Comparison of ENCODE assay signal across 26 cellular contexts in the genomic region with DNA sequence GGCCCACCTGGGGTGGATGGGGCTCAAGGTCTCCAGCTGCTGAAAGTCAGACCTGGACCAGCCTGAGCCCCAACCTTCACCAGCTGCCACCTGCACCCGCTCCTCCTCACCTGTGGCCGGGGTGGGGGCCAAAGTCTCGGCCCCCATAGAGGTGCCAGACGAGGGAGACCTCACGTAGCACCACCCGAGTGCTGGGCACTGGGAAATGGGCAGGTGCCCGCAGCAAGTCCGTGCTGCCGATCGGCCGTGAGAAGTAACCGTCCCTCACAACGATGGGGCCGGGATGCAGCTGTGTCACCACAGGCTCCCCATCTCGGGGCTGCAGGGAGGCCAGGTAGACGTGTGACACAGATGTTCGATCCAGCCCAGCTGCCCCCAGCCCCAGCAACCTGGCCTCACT. TPM values are rescaled to one million over a fixed set of nuclear protein-coding genes. Genes with fewer than 3 reads are reported as not detected.
A peak's percentile ranks its signal among the peaks of the same experiment; 100 is the strongest.
DNase-seq lines count a peak whose midpoint lies in the region; ATAC-seq and TF ChIP-seq lines count a peak whose summit lies in the region.
"Had no signal": no experiment of that assay in that cellular context is flagged by ENCODE, and none has a peak within 500 bp of the region (broad histone marks: within the 10 kb centered on the region; RNA-seq: fewer than 3 reads in every experiment).

No MANE protein-coding gene starts in this region.

- H3K27me3 ChIP-seq in PC-3 (ENCODE audit: low read length): no peaks in the 10 kb centered on the region
- no peaks in the 10 kb centered on the region for H3K27me3 ChIP-seq in effector memory CD4-positive, alpha-beta T cell (replicated peaks; ENCODE audit: control insufficient read depth, insufficient read depth, low read length, poor library complexity, severe bottlenecking)
- H3K27me3 ChIP-seq: BE2C, SJCRH30 had no signal

- H3K9me2 ChIP-seq in PC-3 (replicated peaks; ENCODE audit: low read length): no peaks in the 10 kb centered on the region

- intact Hi-C loops in PC-3 (cut with micrococcal nuclease): no loop called here

- CTCF ChIA-PET in PC-3 (lab: Charles Lee): no interaction called here

- H3K9ac ChIP-seq in PC-3 (ENCODE audit: low read length): no peak overlapping the region
- H3K9ac ChIP-seq: GM23248 had no signal

- no peaks in the 10 kb centered on the region for H3K79me2 ChIP-seq in PC-3 (ENCODE audit: low read length)

- H3F3A ChIP-seq in PC-3 (ENCODE audit: low read length, unreplicated experiment): no peaks in the 10 kb centered on the region

- no peaks in the 10 kb centered on the region for H3K9me3 ChIP-seq in PC-3 (ENCODE audit: low read length)
- no peaks in the 10 kb centered on the region for H3K9me3 ChIP-seq in effector memory CD4-positive, alpha-beta T cell (ENCODE audit: control insufficient read depth, low read length)
- H3K9me3 ChIP-seq: BE2C, SJCRH30 had no signal

- no peaks in the 10 kb centered on the region for H3K9me3 Mint-ChIP-seq in activated T-cell treated with anti-CD3 and anti-CD28 coated beads, Interleukin-2, amount 50 U/mL, for 24 hours
- H3K9me3 Mint-ChIP-seq in activated T-cell treated with anti-CD3 and anti-CD28 coated beads, Interleukin-2, amount 50 U/mL, for 72 hours: no peaks in the 10 kb centered on the region
- H3K9me3 Mint-ChIP-seq in activated naive CD8-positive, alpha-beta T cell treated with anti-CD3 and anti-CD28 coated beads, Interleukin-2, amount 50 U/mL, for 24 hours: no peaks in the 10 kb centered on the region
- H3K9me3 Mint-ChIP-seq: H9, HFFc6 had no signal

- no peak for TF ChIP-seq CTCF in PC-3 (conservative IDR thresholded peaks at IDR 0.05; ENCODE audit: low read depth, low read length)

- DNase-seq in activated T-cell treated with anti-CD3 and anti-CD28 coated beads, Interleukin-2, amount 50 U/mL, for 24 hours: no peak
- no peak for DNase-seq in activated T-cell treated with anti-CD3 and anti-CD28 coated beads, Interleukin-2, amount 50 U/mL, for 72 hours
- DNase-seq in PC-3 (no peak), globus pallidus (ENCODE audit: low spot score) (no peak)
- no peak for DNase-seq in effector memory CD4-positive, alpha-beta T cell
- DNase-seq in central memory CD4-positive, alpha-beta T cell: no peak
- DNase-seq in activated naive CD8-positive, alpha-beta T cell treated with anti-CD3 and anti-CD28 coated beads, Interleukin-2, amount 50 U/mL, for 24 hours: no peak
- DNase-seq: BE2C, COR-L47, GM23248, H9, HFFc6, KG1, MM.1S, NCI-H1417, NCI-H1694, NCI-H2081, NCI-H2227 treated with DMSO at 0.1 percent for 48 hours, NCI-H526 treated with DMSO at 0.1 percent for 48 hours, SJCRH30 had no signal

- no peak overlapping the region for H3K4me2 ChIP-seq in PC-3 (ENCODE audit: low read length)

- peaks cover 22% of the 10 kb centered on the region for H3K4me1 Mint-ChIP-seq in activated T-cell treated with anti-CD3 and anti-CD28 coated beads, Interleukin-2, amount 50 U/mL, for 24 hours (ENCODE audit: low read depth)
- H3K4me1 Mint-ChIP-seq in activated T-cell treated with anti-CD3 and anti-CD28 coated beads, Interleukin-2, amount 50 U/mL, for 72 hours (ENCODE audit: low read depth): peaks cover 19% of the 10 kb centered on the region
- peaks cover 12% of the 10 kb centered on the region for H3K4me1 Mint-ChIP-seq in activated naive CD8-positive, alpha-beta T cell treated with anti-CD3 and anti-CD28 coated beads, Interleukin-2, amount 50 U/mL, for 24 hours
- H3K4me1 Mint-ChIP-seq: CD14-positive monocyte, H9 had no signal

- H2AFZ ChIP-seq in PC-3 (ENCODE audit: low read length): no peak overlapping the region
- H2AFZ ChIP-seq: GM23248 had no signal

- H4K20me1 ChIP-seq in PC-3 (ENCODE audit: low read length): no peaks in the 10 kb centered on the region

- POLR2A ChIA-PET in PC-3 (lab: Charles Lee; ENCODE audit: unreplicated experiment): no interaction called here

- H3K36me3 ChIP-seq in PC-3 (ENCODE audit: low read depth, low read length): peaks cover 19% of the 10 kb centered on the region
- H3K36me3 ChIP-seq in effector memory CD4-positive, alpha-beta T cell (ENCODE audit: control insufficient read depth, insufficient read depth, low read length): peaks cover 52% of the 10 kb centered on the region
- H3K36me3 ChIP-seq: BE2C, SJCRH30 had no signal

- H3K4me3 ChIP-seq in PC-3 (ENCODE audit: low read length): no peak overlapping the region
- H3K4me3 ChIP-seq in effector memory CD4-positive, alpha-beta T cell (ENCODE audit: insufficient read depth, low read depth, low read length, poor library complexity, severe bottlenecking): no peak overlapping the region
- H3K4me3 ChIP-seq: GM23248, SJCRH30 had no signal

- H3K27ac ChIP-seq in PC-3 (ENCODE audit: low read length): peak overlapping the region; percentile 21; the same call in 1 of the 2 replicates
- peak overlapping the region; percentile 79 for H3K27ac ChIP-seq in effector memory CD4-positive, alpha-beta T cell (ENCODE audit: insufficient read depth, low read length, poor library complexity, severe bottlenecking)
- H3K27ac ChIP-seq: 22Rv1, GM23248, SJCRH30 had no signal

- no peaks in the 10 kb centered on the region for H3K27me3 Mint-ChIP-seq in activated T-cell treated with anti-CD3 and anti-CD28 coated beads, Interleukin-2, amount 50 U/mL, for 24 hours
- no peaks in the 10 kb centered on the region for H3K27me3 Mint-ChIP-seq in activated T-cell treated with anti-CD3 and anti-CD28 coated beads, Interleukin-2, amount 50 U/mL, for 72 hours (ENCODE audit: low read depth)
- no peaks in the 10 kb centered on the region for H3K27me3 Mint-ChIP-seq in activated naive CD8-positive, alpha-beta T cell treated with anti-CD3 and anti-CD28 coated beads, Interleukin-2, amount 50 U/mL, for 24 hours

- H3K36me3 Mint-ChIP-seq in activated T-cell treated with anti-CD3 and anti-CD28 coated beads, Interleukin-2, amount 50 U/mL, for 24 hours (ENCODE audit: low read depth): peaks cover 67% of the 10 kb centered on the region
- peaks cover 2 to 10% of the 10 kb centered on the region in 2 donors for H3K36me3 Mint-ChIP-seq in activated T-cell treated with anti-CD3 and anti-CD28 coated beads, Interleukin-2, amount 50 U/mL, for 72 hours (ENCODE audit: insufficient read depth in 2 of 2)
- H3K36me3 Mint-ChIP-seq in activated naive CD8-positive, alpha-beta T cell treated with anti-CD3 and anti-CD28 coated beads, Interleukin-2, amount 50 U/mL, for 24 hours (ENCODE audit: low read depth): peaks cover 6% of the 10 kb centered on the region

- peaks cover 7% of the 10 kb centered on the region; the same call in 1 of the 2 replicates for H3K4me1 ChIP-seq in PC-3 (ENCODE audit: insufficient read depth, low read length)
- peaks cover 14% of the 10 kb centered on the region for H3K4me1 ChIP-seq in effector memory CD4-positive, alpha-beta T cell (ENCODE audit: control insufficient read depth, insufficient read depth, low read length, poor library complexity, severe bottlenecking)
- H3K4me1 ChIP-seq: BE2C, SJCRH30 had no signal

- no peak for ATAC-seq in activated T-cell treated with anti-CD3 and anti-CD28 coated beads, Interleukin-2, amount 50 U/mL, for 72 hours (replicated peaks in 1 of 2)
- ATAC-seq in PC-3: no peak
- ATAC-seq in activated naive CD8-positive, alpha-beta T cell treated with anti-CD3 and anti-CD28 coated beads, Interleukin-2, amount 50 U/mL, for 24 hours: no peak
- ATAC-seq: SK-N-SH treated with all-trans-retinoic acid at 6 μM for 48 hours had no signal

- peak overlapping the region; percentile 55 for H3K27ac Mint-ChIP-seq in activated T-cell treated with anti-CD3 and anti-CD28 coated beads, Interleukin-2, amount 50 U/mL, for 24 hours
- H3K27ac Mint-ChIP-seq in activated T-cell treated with anti-CD3 and anti-CD28 coated beads, Interleukin-2, amount 50 U/mL, for 72 hours: no peak overlapping the region
- no peak overlapping the region for H3K27ac Mint-ChIP-seq in activated naive CD8-positive, alpha-beta T cell treated with anti-CD3 and anti-CD28 coated beads, Interleukin-2, amount 50 U/mL, for 24 hours
- H3K27ac Mint-ChIP-seq: HFFc6 had no signal

- BruUV-seq in PC-3 (replicated peaks; lab: Mats Ljungman, UMichigan): no TSS peak

- no peak overlapping the region for H3K4me3 Mint-ChIP-seq in activated T-cell treated with anti-CD3 and anti-CD28 coated beads, Interleukin-2, amount 50 U/mL, for 24 hours
- no peak overlapping the region for H3K4me3 Mint-ChIP-seq in activated T-cell treated with anti-CD3 and anti-CD28 coated beads, Interleukin-2, amount 50 U/mL, for 72 hours
- no peak overlapping the region for H3K4me3 Mint-ChIP-seq in activated naive CD8-positive, alpha-beta T cell treated with anti-CD3 and anti-CD28 coated beads, Interleukin-2, amount 50 U/mL, for 24 hours
- H3K4me3 Mint-ChIP-seq: CD14-positive monocyte, H9, HFFc6 had no signal

RNA-seq across cellular contexts. Expression of gene ATG2A, which starts 16.2 kb away (rescaled TPM):
- total RNA-seq in activated T-cell treated with anti-CD3 and anti-CD28 coated beads, Interleukin-2, amount 50 U/mL, for 72 hours: 10 to 100 TPM; 20.9 to 27.0 TPM
- 45.6 and 51.4 TPM in 2 replicates for total RNA-seq in PC-3 (2014; rRNA removed)

RNA-seq across cellular contexts. Expression of gene EHD1, which starts 22.4 kb away (rescaled TPM):
- 100 to 1,000 TPM; 136 to 159 TPM for total RNA-seq in activated T-cell treated with anti-CD3 and anti-CD28 coated beads, Interleukin-2, amount 50 U/mL, for 72 hours
- 340 and 370 TPM in 2 replicates for total RNA-seq in PC-3 (2014; rRNA removed)

RNA-seq across cellular contexts. Expression of gene PPP2R5B, which starts 23.7 kb away (rescaled TPM):
- total RNA-seq in activated T-cell treated with anti-CD3 and anti-CD28 coated beads, Interleukin-2, amount 50 U/mL, for 72 hours: 10 to 100 TPM; 15.0 to 24.0 TPM
- 24.9 and 31.3 TPM in 2 replicates for total RNA-seq in PC-3 (2014; rRNA removed)

RNA-seq across cellular contexts. Expression of gene GPHA2, which starts 34.9 kb away (rescaled TPM):
- total RNA-seq in activated T-cell treated with anti-CD3 and anti-CD28 coated beads, Interleukin-2, amount 50 U/mL, for 72 hours: under 1 TPM; 0.58 to 0.81 TPM
- not detected in 2 replicates for total RNA-seq in PC-3 (2014; rRNA removed)
- total RNA-seq: Daoy, GM23248, HFFc6, NCI-H460, OCI-LY7, SJCRH30 had no signal

RNA-seq across cellular contexts. Expression of gene CDC42BPG, which starts 56.3 kb away (rescaled TPM):
- 1 to 10 TPM; 1.1 to 1.5 TPM for total RNA-seq in activated T-cell treated with anti-CD3 and anti-CD28 coated beads, Interleukin-2, amount 50 U/mL, for 72 hours
- total RNA-seq in PC-3 (2014; rRNA removed): 14.5 and 30.5 TPM in 2 replicates
- total RNA-seq: GM23248 had no signal
